In genomic region chr20:35796556-35796955, GRCh38 we compare ENCODE assay signal across 16 cellular contexts. TPM values are rescaled to one million over a fixed set of nuclear protein-coding genes. Genes with fewer than 3 reads are reported as not detected.
A peak's percentile ranks its signal among the peaks of the same experiment; 100 is the strongest.
DNase-seq lines count a peak whose midpoint lies in the region; ATAC-seq and TF ChIP-seq lines count a peak whose summit lies in the region.
"Had no signal": no experiment of that assay in that cellular context is flagged by ENCODE, and none has a peak within 500 bp of the region (broad histone marks: within the 10 kb centered on the region; RNA-seq: fewer than 3 reads in every experiment).

No MANE protein-coding gene starts in this region.

- peak overlapping the region; percentile 79 to 99 (median 96) for H3K27ac Mint-ChIP-seq in naive thymus-derived CD8-positive, alpha-beta T cell
- H3K27ac Mint-ChIP-seq: activated naive CD4-positive, alpha-beta T cell treated with anti-CD3 and anti-CD28 coated beads for 36 hours; nephron had no signal

- H3K79me2 ChIP-seq in GM23248 (ENCODE audit: insufficient read depth): peaks cover 88% of the 10 kb centered on the region
- no peaks in the 10 kb centered on the region for H3K79me2 ChIP-seq in trophoblast cell (ENCODE audit: control insufficient read depth, insufficient read depth, low read length, poor library complexity)

- H3K18ac ChIP-seq in trophoblast cell (ENCODE audit: low read length): no peak overlapping the region

- no peak overlapping the region for H2AK5ac ChIP-seq in trophoblast cell (ENCODE audit: low read length)

- intact Hi-C loops in Panc1 (cut with micrococcal nuclease; ENCODE audit: unreplicated experiment): no loop called here

- peak; percentile 15 for DNase-seq in SIG-M5 treated with dmso at 0.1 percent for 504 hours (lab: John Stamatoyannopoulos, UW; ENCODE audit: unreplicated experiment)
- no peak for DNase-seq in SIG-M5 (lab: John Stamatoyannopoulos, UW)
- DNase-seq in Panc1 (ENCODE audit: low read depth, low spot score): no peak
- peak; percentile 74 for DNase-seq in fibroblast of pulmonary artery (ENCODE audit: low read depth)
- peak in 6 of 10 donors; percentile 26 to 76 (median 58) for DNase-seq in naive thymus-derived CD8-positive, alpha-beta T cell
- DNase-seq in NCI-H1694 (lab: John Stamatoyannopoulos, UW): no peak
- no peak for DNase-seq in GM23248
- no peak for DNase-seq in trophoblast cell
- DNase-seq: 8988T; activated CD4-positive, alpha-beta T cell treated with anti-CD3 and anti-CD28 coated beads, Interleukin-2, amount 50 U/mL, for 1 hour; activated naive CD4-positive, alpha-beta T cell treated with anti-CD3 and anti-CD28 coated beads for 36 hours; NCI-H1105 treated with DMSO at 0.1 percent for 48 hours; NCI-H524 treated with DMSO at 0.1 percent for 48 hours had no signal

- H2BK12ac ChIP-seq in trophoblast cell (ENCODE audit: low read length): no peak overlapping the region

- WGBS in GM23248 (ENCODE audit: low coverage in 1 of 2, low lambda C conversion rate in 2 of 2, missing lambda C conversion rate in 2 of 2), 2 experiments: 79 to 85% methylated on average over 2 of the region's 2 CpGs
- no CpG with 5 or more reads among the region's 2 CpGs for WGBS in trophoblast cell (ENCODE audit: extremely low coverage, insufficient coverage, insufficient read length)

- H2AFZ ChIP-seq in GM23248 (no peak overlapping the region), trophoblast cell (ENCODE audit: insufficient read depth, low read length, poor library complexity) (no peak overlapping the region)

- H3K36me3 ChIP-seq in Panc1 (ENCODE audit: control insufficient read depth, insufficient read depth, low read length) (no peaks in the 10 kb centered on the region; the same call in none of the 2 replicates), GM23248 (ENCODE audit: low read depth) (0 out of 2 replicates have a peak, but pooled peaks cover 6% of the 10 kb centered on the region), trophoblast cell (ENCODE audit: control insufficient read depth in 1 of 2, insufficient read depth in 2 of 2, low read length in 2 of 2) (peaks cover 0 to 2% of the 10 kb centered on the region in 2 experiments)
- H3K36me3 ChIP-seq: thoracic aorta had no signal

- peaks cover 12 to 71% (median 56%) of the 10 kb centered on the region in 4 donors for H3K4me1 Mint-ChIP-seq in naive thymus-derived CD8-positive, alpha-beta T cell
- H3K4me1 Mint-ChIP-seq: nephron had no signal

- H3K9me3 Mint-ChIP-seq in naive thymus-derived CD8-positive, alpha-beta T cell: no peaks in the 10 kb centered on the region
- H3K9me3 Mint-ChIP-seq: activated naive CD4-positive, alpha-beta T cell treated with anti-CD3 and anti-CD28 coated beads for 36 hours; nephron had no signal

- H4K20me1 ChIP-seq in GM23248 (ENCODE audit: insufficient read depth): no peaks in the 10 kb centered on the region

- POLR2A ChIA-PET in Panc1 (lab: Charles Lee): interaction anchor here (0.6 kb wide), 1 partner anchor 177 kb away, joined by 9 read pairs; no protein-coding TSS in a partner anchor
- POLR2A ChIA-PET in naive thymus-derived CD8-positive, alpha-beta T cell (lab: Charles Lee): interaction anchor here (2.5 to 3.0 kb wide), 2 partner anchors 24 to 54 kb away, joined by 12 to 20 read pairs; partner anchors contain the start of genes PHF20 and RBM39

- H3K27me3 ChIP-seq in Panc1 (ENCODE audit: control insufficient read depth, insufficient read depth, low read length) (no peaks in the 10 kb centered on the region), GM23248 (replicated peaks; ENCODE audit: insufficient read depth) (no peaks in the 10 kb centered on the region), trophoblast cell (ENCODE audit: insufficient read depth, low read length) (no peaks in the 10 kb centered on the region)

- no peak overlapping the region for H3K4me2 ChIP-seq in GM23248 (ENCODE audit: unreplicated experiment)
- no peak overlapping the region for H3K4me2 ChIP-seq in trophoblast cell (ENCODE audit: low read length)

- no peaks in the 10 kb centered on the region for H3K4me1 ChIP-seq in Panc1 (ENCODE audit: control insufficient read depth, insufficient read depth, low read length)
- H3K4me1 ChIP-seq in GM23248 (ENCODE audit: insufficient read depth): peaks cover 11% of the 10 kb centered on the region
- H3K4me1 ChIP-seq in trophoblast cell (ENCODE audit: control insufficient read depth in 1 of 2, insufficient read depth in 2 of 2, low read length in 2 of 2): peaks cover 2% of the 10 kb centered on the region in 2 experiments

- CTCF ChIA-PET in Panc1 (lab: Charles Lee): no interaction called here

- TSS peak; percentile 45 for BruUV-seq in Panc1 (replicated peaks; lab: Mats Ljungman, UMichigan)

- H3K14ac ChIP-seq in trophoblast cell (ENCODE audit: low read length): no peak overlapping the region

- H3K79me1 ChIP-seq in trophoblast cell (ENCODE audit: low read length): no peaks in the 10 kb centered on the region

- H3K4me3 Mint-ChIP-seq in naive thymus-derived CD8-positive, alpha-beta T cell: peak overlapping the region; percentile 13 to 79 (median 54)
- H3K4me3 Mint-ChIP-seq: activated naive CD4-positive, alpha-beta T cell treated with anti-CD3 and anti-CD28 coated beads for 36 hours; nephron had no signal

- no peak overlapping the region for H3K4ac ChIP-seq in trophoblast cell (ENCODE audit: low read depth, low read length)

- H3K9me3 ChIP-seq in Panc1 (ENCODE audit: control insufficient read depth, insufficient read depth, low read depth, low read length): no peaks in the 10 kb centered on the region
- no peaks in the 10 kb centered on the region for H3K9me3 ChIP-seq in GM23248 (ENCODE audit: low read depth)
- no peaks in the 10 kb centered on the region for H3K9me3 ChIP-seq in trophoblast cell (ENCODE audit: insufficient read depth, low read depth, low read length)
- H3K9me3 ChIP-seq: thoracic aorta had no signal

- no peak overlapping the region for H3K9ac ChIP-seq in GM23248
- H3K9ac ChIP-seq in trophoblast cell (ENCODE audit: low read length): no peak overlapping the region

- in situ Hi-C loops in Panc1 (cut with HindIII; ENCODE audit: low pct_unique_long_range_greater_than_20kb, low sequenced_read_pairs): no loop called here
- in situ Hi-C loops in GM23248 (cut with MboI): no loop called here

- H2BK120ac ChIP-seq in trophoblast cell (ENCODE audit: insufficient read depth, low read length, poor library complexity): no peak overlapping the region

- ATAC-seq in Panc1: no peak
- ATAC-seq in naive thymus-derived CD8-positive, alpha-beta T cell: peak; percentile 81 to 95

- no peaks in the 10 kb centered on the region for H3K27me3 Mint-ChIP-seq in naive thymus-derived CD8-positive, alpha-beta T cell

- H3K36me3 Mint-ChIP-seq in naive thymus-derived CD8-positive, alpha-beta T cell: peaks cover 0 to 41% (median 6%) of the 10 kb centered on the region in 3 donors

- no peak overlapping the region for H4K8ac ChIP-seq in trophoblast cell (ENCODE audit: low read depth, low read length)

- H3K23ac ChIP-seq in trophoblast cell (ENCODE audit: low read length): no peak overlapping the region

- H3F3A ChIP-seq in GM23248 (ENCODE audit: insufficient read depth): peaks cover 13% of the 10 kb centered on the region

- TF ChIP-seq CTCF in Panc1 (IDR thresholded peaks at IDR 0.05) (no peak), fibroblast of pulmonary artery (IDR thresholded peaks at IDR 0.05; ENCODE audit: low read length, missing control alignments) (no peak)

- H3K9me2 ChIP-seq in GM23248 (ENCODE audit: insufficient read depth): no peaks in the 10 kb centered on the region

- no peak overlapping the region for H2BK5ac ChIP-seq in trophoblast cell (ENCODE audit: low read depth, low read length, poor library complexity)

- H3K27ac ChIP-seq in Panc1 (ENCODE audit: low read length): no peak overlapping the region
- H3K27ac ChIP-seq in GM23248: no peak overlapping the region
- no peak overlapping the region for H3K27ac ChIP-seq in trophoblast cell (ENCODE audit: low read depth, low read length)
- H3K27ac ChIP-seq: SK-N-MC, thoracic aorta had no signal

- H3K4me3 ChIP-seq in Panc1 (ENCODE audit: low read depth in 2 of 2, low read length in 2 of 2): no peak overlapping the region
- H3K4me3 ChIP-seq in fibroblast of pulmonary artery (replicated peaks; ENCODE audit: low read depth, low read length): no peak overlapping the region
- no peak overlapping the region for H3K4me3 ChIP-seq in GM23248
- H3K4me3 ChIP-seq in trophoblast cell (ENCODE audit: low read depth, low read length): no peak overlapping the region
- H3K4me3 ChIP-seq: SK-N-MC, thoracic aorta had no signal

- H4K12ac ChIP-seq in trophoblast cell (ENCODE audit: low read depth, low read length): no peak overlapping the region

- no peak overlapping the region for H4K91ac ChIP-seq in trophoblast cell (ENCODE audit: low read depth, low read length)

RNA-seq across cellular contexts. Expression of gene PHF20, which starts 24.7 kb away (rescaled TPM):
- total RNA-seq in Panc1 (2021; ENCODE audit: unreplicated experiment): 51.5 TPM
- polyA plus RNA-seq in Panc1 (2012; ENCODE audit: insufficient read length): 22.6 TPM
- total RNA-seq in naive thymus-derived CD8-positive, alpha-beta T cell: 10 to 100 TPM; 79.0 to 82.8 TPM
- polyA plus RNA-seq in naive thymus-derived CD8-positive, alpha-beta T cell: 100 to 1,000 TPM; 114 to 135 (median 125) TPM
- total RNA-seq in GM23248 (2014; rRNA removed; shearing (Covaris generic)): 23.3 and 25.0 TPM in 2 replicates
- 35.4 and 37.4 TPM in 2 replicates for polyA plus RNA-seq in GM23248 (2016; fragmentation: Nextera tagmentation; extraction: Ambion mirVana)
- 20.3 and 21.4 TPM in 2 replicates for polyA plus RNA-seq in trophoblast cell (2013)

RNA-seq across cellular contexts. Expression of gene RBM39, which starts 54.5 kb away (rescaled TPM):
- total RNA-seq in Panc1 (2021; ENCODE audit: unreplicated experiment): 282 TPM
- 187 TPM for polyA plus RNA-seq in Panc1 (2012; ENCODE audit: insufficient read length)
- total RNA-seq in naive thymus-derived CD8-positive, alpha-beta T cell: 100 to 1,000 TPM; 687 to 713 TPM
- polyA plus RNA-seq in naive thymus-derived CD8-positive, alpha-beta T cell: 100 to 1,000 TPM; 110 to 134 (median 112) TPM
- total RNA-seq in GM23248 (2014; rRNA removed; shearing (Covaris generic)): 247 and 390 TPM in 2 replicates
- 227 and 270 TPM in 2 replicates for polyA plus RNA-seq in GM23248 (2016; fragmentation: Nextera tagmentation; extraction: Ambion mirVana)
- 228 and 229 TPM in 2 replicates for polyA plus RNA-seq in trophoblast cell (2013)

Comparison
In these comparisons a context has a peak if more than half of its experiments do, and no peak if none do; other contexts are left out.
1. DNase-seq: peak in SIG-M5 treated with dmso at 0.1 percent for 504 hours (single experiment), fibroblast of pulmonary artery (single experiment) and naive thymus-derived CD8-positive, alpha-beta T cell (6 of 10); none in SIG-M5 (single experiment), Panc1 (single experiment), NCI-H1694 (single experiment), GM23248 (single experiment) and trophoblast cell (0 of 2).